1 cellular context compared by ENCODE assay signal in the genomic region with DNA sequence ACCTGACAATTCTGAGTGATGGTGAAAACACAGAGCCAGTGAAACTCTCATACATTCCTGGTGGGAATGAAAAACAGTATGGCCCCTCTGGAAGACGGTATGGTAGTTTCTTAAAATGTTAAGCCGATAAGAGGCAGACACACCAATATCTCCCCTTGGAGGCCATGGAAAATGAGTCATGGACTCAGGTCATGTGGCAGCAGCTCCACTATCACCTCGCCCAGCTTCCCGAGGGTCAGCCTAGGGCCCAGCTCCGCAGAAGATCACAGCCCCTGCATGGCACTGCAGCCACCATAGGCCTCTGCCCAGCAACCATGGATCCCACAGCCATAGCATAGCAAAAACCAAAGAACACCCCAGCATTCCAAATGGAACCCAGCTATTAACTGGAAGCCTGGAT.
TF ChIP-seq lines count a peak whose summit lies in the region.

No MANE protein-coding gene starts in this region.

TF ChIP-seq in K562, 482 proteins besides CTCF, POLR2A, EP300 and RAD21 (continued from another document):
- TF ChIP-seq, protein P1, sequence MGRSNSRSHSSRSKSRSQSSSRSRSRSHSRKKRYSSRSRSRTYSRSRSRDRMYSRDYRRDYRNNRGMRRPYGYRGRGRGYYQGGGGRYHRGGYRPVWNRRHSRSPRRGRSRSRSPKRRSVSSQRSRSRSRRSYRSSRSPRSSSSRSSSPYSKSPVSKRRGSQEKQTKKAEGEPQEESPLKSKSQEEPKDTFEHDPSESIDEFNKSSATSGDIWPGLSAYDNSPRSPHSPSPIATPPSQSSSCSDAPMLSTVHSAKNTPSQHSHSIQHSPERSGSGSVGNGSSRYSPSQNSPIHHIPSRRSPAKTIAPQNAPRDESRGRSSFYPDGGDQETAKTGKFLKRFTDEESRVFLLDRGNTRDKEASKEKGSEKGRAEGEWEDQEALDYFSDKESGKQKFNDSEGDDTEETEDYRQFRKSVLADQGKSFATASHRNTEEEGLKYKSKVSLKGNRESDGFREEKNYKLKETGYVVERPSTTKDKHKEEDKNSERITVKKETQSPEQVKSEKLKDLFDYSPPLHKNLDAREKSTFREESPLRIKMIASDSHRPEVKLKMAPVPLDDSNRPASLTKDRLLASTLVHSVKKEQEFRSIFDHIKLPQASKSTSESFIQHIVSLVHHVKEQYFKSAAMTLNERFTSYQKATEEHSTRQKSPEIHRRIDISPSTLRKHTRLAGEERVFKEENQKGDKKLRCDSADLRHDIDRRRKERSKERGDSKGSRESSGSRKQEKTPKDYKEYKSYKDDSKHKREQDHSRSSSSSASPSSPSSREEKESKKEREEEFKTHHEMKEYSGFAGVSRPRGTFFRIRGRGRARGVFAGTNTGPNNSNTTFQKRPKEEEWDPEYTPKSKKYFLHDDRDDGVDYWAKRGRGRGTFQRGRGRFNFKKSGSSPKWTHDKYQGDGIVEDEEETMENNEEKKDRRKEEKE (IDR thresholded peaks at IDR 0.05; ENCODE audit: borderline replicate concordance in 1 of 2, control insufficient read depth in 1 of 2, low read depth in 2 of 2, low read length in 1 of 2) = no peak
- TF ChIP-seq, protein P2, sequence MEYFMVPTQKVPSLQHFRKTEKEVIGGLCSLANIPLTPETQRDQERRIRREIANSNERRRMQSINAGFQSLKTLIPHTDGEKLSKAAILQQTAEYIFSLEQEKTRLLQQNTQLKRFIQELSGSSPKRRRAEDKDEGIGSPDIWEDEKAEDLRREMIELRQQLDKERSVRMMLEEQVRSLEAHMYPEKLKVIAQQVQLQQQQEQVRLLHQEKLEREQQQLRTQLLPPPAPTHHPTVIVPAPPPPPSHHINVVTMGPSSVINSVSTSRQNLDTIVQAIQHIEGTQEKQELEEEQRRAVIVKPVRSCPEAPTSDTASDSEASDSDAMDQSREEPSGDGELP (CRISPR knock-in tag; IDR thresholded peaks at IDR 0.05; ENCODE audit: borderline replicate concordance) = peak; percentile 12; the same call in 1 of the 2 replicates
- TF ChIP-seq, protein P3, sequence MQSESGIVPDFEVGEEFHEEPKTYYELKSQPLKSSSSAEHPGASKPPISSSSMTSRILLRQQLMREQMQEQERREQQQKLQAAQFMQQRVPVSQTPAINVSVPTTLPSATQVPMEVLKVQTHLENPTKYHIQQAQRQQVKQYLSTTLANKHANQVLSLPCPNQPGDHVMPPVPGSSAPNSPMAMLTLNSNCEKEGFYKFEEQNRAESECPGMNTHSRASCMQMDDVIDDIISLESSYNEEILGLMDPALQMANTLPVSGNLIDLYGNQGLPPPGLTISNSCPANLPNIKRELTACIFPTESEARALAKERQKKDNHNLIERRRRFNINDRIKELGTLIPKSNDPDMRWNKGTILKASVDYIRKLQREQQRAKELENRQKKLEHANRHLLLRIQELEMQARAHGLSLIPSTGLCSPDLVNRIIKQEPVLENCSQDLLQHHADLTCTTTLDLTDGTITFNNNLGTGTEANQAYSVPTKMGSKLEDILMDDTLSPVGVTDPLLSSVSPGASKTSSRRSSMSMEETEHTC (IDR thresholded peaks at IDR 0.05) = peak; percentile 57; the same call in 1 of the 2 replicates
- TF ChIP-seq, protein P4, sequence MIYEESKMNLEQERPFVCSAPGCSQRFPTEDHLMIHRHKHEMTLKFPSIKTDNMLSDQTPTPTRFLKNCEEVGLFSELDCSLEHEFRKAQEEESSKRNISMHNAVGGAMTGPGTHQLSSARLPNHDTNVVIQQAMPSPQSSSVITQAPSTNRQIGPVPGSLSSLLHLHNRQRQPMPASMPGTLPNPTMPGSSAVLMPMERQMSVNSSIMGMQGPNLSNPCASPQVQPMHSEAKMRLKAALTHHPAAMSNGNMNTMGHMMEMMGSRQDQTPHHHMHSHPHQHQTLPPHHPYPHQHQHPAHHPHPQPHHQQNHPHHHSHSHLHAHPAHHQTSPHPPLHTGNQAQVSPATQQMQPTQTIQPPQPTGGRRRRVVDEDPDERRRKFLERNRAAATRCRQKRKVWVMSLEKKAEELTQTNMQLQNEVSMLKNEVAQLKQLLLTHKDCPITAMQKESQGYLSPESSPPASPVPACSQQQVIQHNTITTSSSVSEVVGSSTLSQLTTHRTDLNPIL (CRISPR knock-in tag; IDR thresholded peaks at IDR 0.05) = no peak
- no peak for TF ChIP-seq DNMT1 (IDR thresholded peaks at IDR 0.05)
- TF ChIP-seq ZNF589 (CRISPR knock-in tag; IDR thresholded peaks at IDR 0.05; ENCODE audit: low read depth) = peak; percentile 49; the same call in 1 of the 2 replicates
- TF ChIP-seq TEAD4 (IDR thresholded peaks at IDR 0.05; ENCODE audit: low read length) = peak; percentile 64
- TF ChIP-seq TEAD4 (CRISPR knock-in tag; IDR thresholded peaks at IDR 0.05; ENCODE audit: borderline replicate concordance) = no peak
- no peak for TF ChIP-seq ZNF75A (CRISPR knock-in tag; IDR thresholded peaks at IDR 0.05)
- TF ChIP-seq, protein P5, sequence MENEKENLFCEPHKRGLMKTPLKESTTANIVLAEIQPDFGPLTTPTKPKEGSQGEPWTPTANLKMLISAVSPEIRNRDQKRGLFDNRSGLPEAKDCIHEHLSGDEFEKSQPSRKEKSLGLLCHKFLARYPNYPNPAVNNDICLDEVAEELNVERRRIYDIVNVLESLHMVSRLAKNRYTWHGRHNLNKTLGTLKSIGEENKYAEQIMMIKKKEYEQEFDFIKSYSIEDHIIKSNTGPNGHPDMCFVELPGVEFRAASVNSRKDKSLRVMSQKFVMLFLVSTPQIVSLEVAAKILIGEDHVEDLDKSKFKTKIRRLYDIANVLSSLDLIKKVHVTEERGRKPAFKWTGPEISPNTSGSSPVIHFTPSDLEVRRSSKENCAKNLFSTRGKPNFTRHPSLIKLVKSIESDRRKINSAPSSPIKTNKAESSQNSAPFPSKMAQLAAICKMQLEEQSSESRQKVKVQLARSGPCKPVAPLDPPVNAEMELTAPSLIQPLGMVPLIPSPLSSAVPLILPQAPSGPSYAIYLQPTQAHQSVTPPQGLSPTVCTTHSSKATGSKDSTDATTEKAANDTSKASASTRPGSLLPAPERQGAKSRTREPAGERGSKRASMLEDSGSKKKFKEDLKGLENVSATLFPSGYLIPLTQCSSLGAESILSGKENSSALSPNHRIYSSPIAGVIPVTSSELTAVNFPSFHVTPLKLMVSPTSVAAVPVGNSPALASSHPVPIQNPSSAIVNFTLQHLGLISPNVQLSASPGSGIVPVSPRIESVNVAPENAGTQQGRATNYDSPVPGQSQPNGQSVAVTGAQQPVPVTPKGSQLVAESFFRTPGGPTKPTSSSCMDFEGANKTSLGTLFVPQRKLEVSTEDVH (IDR thresholded peaks at IDR 0.05; ENCODE audit: low read depth, partially characterized antibody) = no peak
- no peak for TF ChIP-seq HDAC6 (IDR thresholded peaks at IDR 0.05; ENCODE audit: low read depth, low read length)
- peak; percentile 47 for TF ChIP-seq FOS (IDR thresholded peaks at IDR 0.05; ENCODE audit: extremely low read depth, insufficient read length)
- TF ChIP-seq, protein P6, sequence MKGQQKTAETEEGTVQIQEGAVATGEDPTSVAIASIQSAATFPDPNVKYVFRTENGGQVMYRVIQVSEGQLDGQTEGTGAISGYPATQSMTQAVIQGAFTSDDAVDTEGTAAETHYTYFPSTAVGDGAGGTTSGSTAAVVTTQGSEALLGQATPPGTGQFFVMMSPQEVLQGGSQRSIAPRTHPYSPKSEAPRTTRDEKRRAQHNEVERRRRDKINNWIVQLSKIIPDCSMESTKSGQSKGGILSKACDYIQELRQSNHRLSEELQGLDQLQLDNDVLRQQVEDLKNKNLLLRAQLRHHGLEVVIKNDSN (CRISPR knock-in tag; IDR thresholded peaks at IDR 0.05) = peak; percentile 66
- TF ChIP-seq NR4A1 (CRISPR knock-in tag; IDR thresholded peaks at IDR 0.05) = no peak
- TF ChIP-seq NR4A1 (tag; IDR thresholded peaks at IDR 0.05) = 0 out of 2 replicates have a peak, but pooled peaks have one; percentile 29
- TF ChIP-seq JUND (IDR thresholded peaks at IDR 0.05; ENCODE audit: borderline replicate concordance, low read depth, low read length) = peak; percentile 96
- peak; percentile 93; the same call in 2 of the 3 replicates for TF ChIP-seq JUND (tag; IDR thresholded peaks at IDR 0.05; ENCODE audit: borderline replicate concordance, low read depth, low read length)
- TF ChIP-seq ADNP (tag; IDR thresholded peaks at IDR 0.05) = peak; percentile 48; the same call in 1 of the 2 replicates
- TF ChIP-seq ZNF165 (CRISPR knock-in tag; IDR thresholded peaks at IDR 0.05; ENCODE audit: borderline replicate concordance) = no peak
- peak; percentile 51; the same call in 1 of the 2 replicates for TF ChIP-seq EHMT2 (IDR thresholded peaks at IDR 0.05)
- TF ChIP-seq ZNF408 (CRISPR knock-in tag; IDR thresholded peaks at IDR 0.05; ENCODE audit: low read depth) = no peak
- TF ChIP-seq JUNB (CRISPR knock-in tag; conservative IDR thresholded peaks at IDR 0.05) = peak; percentile 63
- peak; percentile 74 for TF ChIP-seq SMARCA4 (IDR thresholded peaks at IDR 0.05)
- TF ChIP-seq, protein P7, sequence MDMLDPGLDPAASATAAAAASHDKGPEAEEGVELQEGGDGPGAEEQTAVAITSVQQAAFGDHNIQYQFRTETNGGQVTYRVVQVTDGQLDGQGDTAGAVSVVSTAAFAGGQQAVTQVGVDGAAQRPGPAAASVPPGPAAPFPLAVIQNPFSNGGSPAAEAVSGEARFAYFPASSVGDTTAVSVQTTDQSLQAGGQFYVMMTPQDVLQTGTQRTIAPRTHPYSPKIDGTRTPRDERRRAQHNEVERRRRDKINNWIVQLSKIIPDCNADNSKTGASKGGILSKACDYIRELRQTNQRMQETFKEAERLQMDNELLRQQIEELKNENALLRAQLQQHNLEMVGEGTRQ (CRISPR knock-in tag; IDR thresholded peaks at IDR 0.05) = peak; percentile 71
- no peak for TF ChIP-seq PTBP1 (IDR thresholded peaks at IDR 0.05; ENCODE audit: low read depth, low read length)
- TF ChIP-seq BHLHE40 (IDR thresholded peaks at IDR 0.05; ENCODE audit: low read length) = peak; percentile 33; the same call in 1 of the 2 replicates
- TF ChIP-seq L3MBTL2 (IDR thresholded peaks at IDR 0.05) = peak; percentile 46; the same call in 1 of the 2 replicates
- peak; percentile 44; the same call in 1 of the 2 replicates for TF ChIP-seq MTA2 (IDR thresholded peaks at IDR 0.05; ENCODE audit: low read depth)
- TF ChIP-seq RCOR1 (IDR thresholded peaks at IDR 0.05; ENCODE audit: borderline replicate concordance in 1 of 2, low read depth in 2 of 2, low read length in 2 of 2) = no peak
- peak; percentile 40 for TF ChIP-seq ZFX (CRISPR knock-in tag; IDR thresholded peaks at IDR 0.05)
- peak; percentile 28; the same call in 1 of the 2 replicates for TF ChIP-seq STAT5A (IDR thresholded peaks at IDR 0.05; ENCODE audit: borderline replicate concordance, low read length)
- peak; percentile 68 for TF ChIP-seq DPF2 (IDR thresholded peaks at IDR 0.05)
- TF ChIP-seq, protein P8, sequence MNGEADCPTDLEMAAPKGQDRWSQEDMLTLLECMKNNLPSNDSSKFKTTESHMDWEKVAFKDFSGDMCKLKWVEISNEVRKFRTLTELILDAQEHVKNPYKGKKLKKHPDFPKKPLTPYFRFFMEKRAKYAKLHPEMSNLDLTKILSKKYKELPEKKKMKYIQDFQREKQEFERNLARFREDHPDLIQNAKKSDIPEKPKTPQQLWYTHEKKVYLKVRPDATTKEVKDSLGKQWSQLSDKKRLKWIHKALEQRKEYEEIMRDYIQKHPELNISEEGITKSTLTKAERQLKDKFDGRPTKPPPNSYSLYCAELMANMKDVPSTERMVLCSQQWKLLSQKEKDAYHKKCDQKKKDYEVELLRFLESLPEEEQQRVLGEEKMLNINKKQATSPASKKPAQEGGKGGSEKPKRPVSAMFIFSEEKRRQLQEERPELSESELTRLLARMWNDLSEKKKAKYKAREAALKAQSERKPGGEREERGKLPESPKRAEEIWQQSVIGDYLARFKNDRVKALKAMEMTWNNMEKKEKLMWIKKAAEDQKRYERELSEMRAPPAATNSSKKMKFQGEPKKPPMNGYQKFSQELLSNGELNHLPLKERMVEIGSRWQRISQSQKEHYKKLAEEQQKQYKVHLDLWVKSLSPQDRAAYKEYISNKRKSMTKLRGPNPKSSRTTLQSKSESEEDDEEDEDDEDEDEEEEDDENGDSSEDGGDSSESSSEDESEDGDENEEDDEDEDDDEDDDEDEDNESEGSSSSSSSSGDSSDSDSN (IDR thresholded peaks at IDR 0.05; ENCODE audit: borderline replicate concordance in 1 of 2, low read depth in 2 of 2, low read length in 2 of 2) = no peak
- TF ChIP-seq, protein P9, sequence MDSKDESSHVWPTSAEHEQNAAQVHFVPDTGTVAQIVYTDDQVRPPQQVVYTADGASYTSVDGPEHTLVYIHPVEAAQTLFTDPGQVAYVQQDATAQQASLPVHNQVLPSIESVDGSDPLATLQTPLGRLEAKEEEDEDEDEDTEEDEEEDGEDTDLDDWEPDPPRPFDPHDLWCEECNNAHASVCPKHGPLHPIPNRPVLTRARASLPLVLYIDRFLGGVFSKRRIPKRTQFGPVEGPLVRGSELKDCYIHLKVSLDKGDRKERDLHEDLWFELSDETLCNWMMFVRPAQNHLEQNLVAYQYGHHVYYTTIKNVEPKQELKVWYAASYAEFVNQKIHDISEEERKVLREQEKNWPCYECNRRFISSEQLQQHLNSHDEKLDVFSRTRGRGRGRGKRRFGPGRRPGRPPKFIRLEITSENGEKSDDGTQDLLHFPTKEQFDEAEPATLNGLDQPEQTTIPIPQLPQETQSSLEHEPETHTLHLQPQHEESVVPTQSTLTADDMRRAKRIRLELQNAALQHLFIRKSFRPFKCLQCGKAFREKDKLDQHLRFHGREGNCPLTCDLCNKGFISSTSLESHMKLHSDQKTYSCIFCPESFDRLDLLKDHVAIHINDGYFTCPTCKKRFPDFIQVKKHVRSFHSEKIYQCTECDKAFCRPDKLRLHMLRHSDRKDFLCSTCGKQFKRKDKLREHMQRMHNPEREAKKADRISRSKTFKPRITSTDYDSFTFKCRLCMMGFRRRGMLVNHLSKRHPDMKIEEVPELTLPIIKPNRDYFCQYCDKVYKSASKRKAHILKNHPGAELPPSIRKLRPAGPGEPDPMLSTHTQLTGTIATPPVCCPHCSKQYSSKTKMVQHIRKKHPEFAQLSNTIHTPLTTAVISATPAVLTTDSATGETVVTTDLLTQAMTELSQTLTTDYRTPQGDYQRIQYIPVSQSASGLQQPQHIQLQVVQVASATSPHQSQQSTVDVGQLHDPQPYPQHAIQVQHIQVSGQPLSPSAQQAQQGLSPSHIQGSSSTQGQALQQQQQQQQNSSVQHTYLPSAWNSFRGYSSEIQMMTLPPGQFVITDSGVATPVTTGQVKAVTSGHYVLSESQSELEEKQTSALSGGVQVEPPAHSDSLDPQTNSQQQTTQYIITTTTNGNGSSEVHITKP (IDR thresholded peaks at IDR 0.05; ENCODE audit: partially characterized antibody) = peak; percentile 80
- 0 out of 2 replicates have a peak, but pooled peaks have one; percentile 31 for TF ChIP-seq NFRKB (IDR thresholded peaks at IDR 0.05; ENCODE audit: low read depth)
- no peak for TF ChIP-seq SRF (CRISPR knock-in tag; IDR thresholded peaks at IDR 0.05)
- TF ChIP-seq JUN (IDR thresholded peaks at IDR 0.05; ENCODE audit: borderline replicate concordance, low read depth, low read length) = peak; percentile 59; the same call in 1 of the 2 replicates
- TF ChIP-seq JUN (CRISPR knock-in tag; IDR thresholded peaks at IDR 0.05; ENCODE audit: borderline replicate concordance) = no peak
TF ChIP-seq in K562: peak in this region for 38.
